ENCODE assay signal across 21 cellular contexts in genomic region chr7:2478800-2479199, GRCh38. TPM values are rescaled to one million over a fixed set of nuclear protein-coding genes. Genes with fewer than 3 reads are reported as not detected.
DNase-seq lines count a peak whose midpoint lies in the region; ATAC-seq, FAIRE-seq and TF ChIP-seq lines count a peak whose summit lies in the region.
"Had no signal": no experiment of that assay in that cellular context is flagged by ENCODE, and none has a peak within 500 bp of the region (broad histone marks: within the 10 kb centered on the region; RNA-seq: fewer than 3 reads in every experiment).

No MANE protein-coding gene starts in this region.

- H3K27ac ChIP-seq in breast epithelium: peak overlapping the region; percentile 66 to 80
- no peak overlapping the region for H3K27ac ChIP-seq in mammary epithelial cell (ENCODE audit: insufficient read depth, low read depth, low read length)
- no peak overlapping the region for H3K27ac ChIP-seq in K562 (ENCODE audit: extremely low read depth, low read depth, low read length)
- H3K27ac ChIP-seq in mesenchymal stem cell (ENCODE audit: low read length, poor library complexity, severe bottlenecking): no peak overlapping the region
- H3K27ac ChIP-seq in subcutaneous abdominal adipose tissue (ENCODE audit: low read depth, low read length): peak overlapping the region; percentile 16

- no peaks in the 10 kb centered on the region for H3K79me2 ChIP-seq in mammary epithelial cell (ENCODE audit: insufficient read depth, low read length)
- no peaks in the 10 kb centered on the region for H3K79me2 ChIP-seq in K562 (ENCODE audit: control insufficient read depth, insufficient read depth, low read length)

- H2BK15ac ChIP-seq in mesenchymal stem cell (ENCODE audit: low read depth, poor library complexity, severe bottlenecking): no peak overlapping the region

- H3K4me1 ChIP-seq in breast epithelium (peaks cover 15 to 19% of the 10 kb centered on the region in 2 donors), mammary epithelial cell (ENCODE audit: insufficient read depth, low read length) (peaks cover 16% of the 10 kb centered on the region), K562 (replicated peaks in 1 of 2; ENCODE audit: control insufficient read depth in 2 of 2, insufficient read depth in 2 of 2, low read length in 2 of 2) (peaks cover 0 to 53% of the 10 kb centered on the region in 2 experiments; a peak in 3 of 5 replicates), mesenchymal stem cell (ENCODE audit: control insufficient read depth, insufficient read depth, low read depth, low read length) (peaks cover 40% of the 10 kb centered on the region), subcutaneous abdominal adipose tissue (ENCODE audit: control insufficient read depth in 5 of 5, insufficient read depth in 5 of 5, low read length in 5 of 5) (peaks cover 9 to 42% (median 34%) of the 10 kb centered on the region in 5 donors)

- no peak overlapping the region for H2AK5ac ChIP-seq in mesenchymal stem cell (ENCODE audit: low read length, severe bottlenecking)

- peaks cover 4% of the 10 kb centered on the region for H3K79me1 ChIP-seq in mesenchymal stem cell (replicated peaks; ENCODE audit: low read length, poor library complexity, severe bottlenecking)

- H3K4me3 Mint-ChIP-seq in stimulated activated naive CD8-positive, alpha-beta T cell treated with anti-CD3 and anti-CD28 coated beads, Interleukin-15, amount 100 ng/mL, for 72 hours: no peak overlapping the region
- no peak overlapping the region for H3K4me3 Mint-ChIP-seq in activated CD4-positive, alpha-beta T cell treated with anti-CD3 and anti-CD28 coated beads, Interleukin-2, amount 10 ng/mL, durations not matched to agents 7 days and 5 days
- H3K4me3 Mint-ChIP-seq: nephron progenitor cell had no signal

- intact Hi-C loops in breast epithelium (cut with DNase I; ENCODE audit: low total_unique reads): loop anchor here (10.0 kb wide), 1 partner anchor 206 kb away; the partner anchor contains the start of gene AMZ1
- intact Hi-C loops in mammary epithelial cell (cut with micrococcal nuclease): loop anchor here (2.0 kb wide), 1 partner anchor 44 kb away; no protein-coding TSS in a partner anchor
- intact Hi-C loops in K562 (cut with micrococcal nuclease): loop anchor here (5.0 to 10.0 kb wide), 2 partner anchors 89 to 186 kb away; no protein-coding TSS in a partner anchor

- no peak for TF ChIP-seq POLR2A in breast epithelium (IDR thresholded peaks at IDR 0.05)
- TF ChIP-seq POLR2A in K562 (conservative IDR thresholded peaks at IDR 0.05): no peak

- no peaks in the 10 kb centered on the region for H4K20me1 ChIP-seq in mammary epithelial cell (ENCODE audit: insufficient read depth, low read length)
- H4K20me1 ChIP-seq in K562 (replicated peaks; ENCODE audit: control insufficient read depth, insufficient read depth, low read length): peaks cover 23% of the 10 kb centered on the region

- H3K9me1 ChIP-seq in K562 (ENCODE audit: control insufficient read depth, insufficient read depth, low read length): no peaks in the 10 kb centered on the region

- CTCF ChIA-PET in mammary epithelial cell (lab: Charles Lee; ENCODE audit: low non-redundant PET) (no interaction called here), K562 (lab: Yijun Ruan, JAX; ENCODE audit: low intra/inter-chr PET ratio) (no interaction called here)
- CTCF ChIA-PET in activated CD4-positive, alpha-beta T cell treated with anti-CD3 and anti-CD28 coated beads, Interleukin-2, amount 10 ng/mL, durations not matched to agents 7 days and 5 days (lab: Charles Lee): interaction anchor here (0.8 to 2.3 kb wide), 6 partner anchors 10 to 33 kb away, joined by 3 to 9 read pairs (median 4); no protein-coding TSS in a partner anchor

- peaks cover 22% of the 10 kb centered on the region for H3K4me1 Mint-ChIP-seq in stimulated activated naive CD8-positive, alpha-beta T cell treated with anti-CD3 and anti-CD28 coated beads, Interleukin-15, amount 100 ng/mL, for 72 hours
- H3K4me1 Mint-ChIP-seq in activated CD4-positive, alpha-beta T cell treated with anti-CD3 and anti-CD28 coated beads, Interleukin-2, amount 10 ng/mL, durations not matched to agents 7 days and 5 days: peaks cover 11% of the 10 kb centered on the region

- H3K36me3 Mint-ChIP-seq in activated CD4-positive, alpha-beta T cell treated with anti-CD3 and anti-CD28 coated beads, Interleukin-2, amount 10 ng/mL, durations not matched to agents 7 days and 5 days (ENCODE audit: low read depth): peaks cover 2% of the 10 kb centered on the region

- no peak overlapping the region for H3K9ac ChIP-seq in mammary epithelial cell (ENCODE audit: insufficient read depth, low read length)
- peak overlapping the region in 1 of 2 experiments; percentile 68; a peak in 1 of 4 replicates for H3K9ac ChIP-seq in K562 (ENCODE audit: insufficient read depth in 1 of 2, low read depth in 2 of 2, low read length in 2 of 2)
- peak overlapping the region; percentile 61 for H3K9ac ChIP-seq in mesenchymal stem cell (ENCODE audit: low read length)
- peak overlapping the region in 3 of 5 donors; percentile 10 to 66 (median 42) for H3K9ac ChIP-seq in subcutaneous abdominal adipose tissue (ENCODE audit: low read length in 5 of 5)
- H3K9ac ChIP-seq: SK-N-SH had no signal

- no peak for TF ChIP-seq EP300 in K562 (IDR thresholded peaks at IDR 0.05; ENCODE audit: low read length)

- H2BK120ac ChIP-seq in mesenchymal stem cell (ENCODE audit: low read depth, low read length): no peak overlapping the region

- DNase-seq in breast epithelium (ENCODE audit: low spot score in 2 of 2): no peak
- DNase-seq in mammary epithelial cell: no peak
- no peak for DNase-seq in K562 (ENCODE audit: extremely low read depth in 1 of 4, low spot score in 3 of 4)
- DNase-seq in mesenchymal stem cell: no peak
- DNase-seq in stimulated activated CD4-positive, alpha-beta T cell treated with anti-CD3 and anti-CD28 coated beads, Interleukin-4, amount 100 ng/mL, for 4 hours: no peak
- no peak for DNase-seq in stimulated activated naive CD8-positive, alpha-beta T cell treated with anti-CD3 and anti-CD28 coated beads, Interleukin-15, amount 100 ng/mL, for 72 hours
- DNase-seq in activated CD4-positive, alpha-beta T cell treated with anti-CD3 and anti-CD28 coated beads, Interleukin-2, amount 10 ng/mL, durations not matched to agents 7 days and 5 days: no peak
- DNase-seq: activated CD8-positive, alpha-beta memory T cell treated with anti-CD3 and anti-CD28 coated beads, Interleukin-2, amount 50 U/mL, for 4 hours; activated naive CD4-positive, alpha-beta T cell treated with Interleukin-2 at 50 U/mL for 16 hours; dermis blood vessel endothelial cell; MM.1S; NCI-H2081; NCI-H524 treated with DMSO at 0.1 percent for 48 hours; nephron progenitor cell; SK-N-SH had no signal

- in situ Hi-C loops in mammary epithelial cell (cut with MboI; ENCODE audit: low sequenced_read_pairs in 2 of 2): no loop called here
- in situ Hi-C loops in K562 (cut with MboI): no loop called here

- H2BK5ac ChIP-seq in mesenchymal stem cell (ENCODE audit: low read depth, low read length, poor library complexity, severe bottlenecking): no peak overlapping the region

- H3K4me2 ChIP-seq in mammary epithelial cell (ENCODE audit: insufficient read depth, low read depth, low read length) (no peak overlapping the region), K562 (ENCODE audit: insufficient read depth, low read length) (no peak overlapping the region), mesenchymal stem cell (ENCODE audit: low read length, poor library complexity, severe bottlenecking) (no peak overlapping the region)
- H3K4me2 ChIP-seq: SK-N-SH had no signal

- no peak overlapping the region for H4K8ac ChIP-seq in mesenchymal stem cell (ENCODE audit: low read length)

- dilution Hi-C loops in mammary epithelial cell (cut with HindIII; ENCODE audit: low sequenced_read_pairs): no loop called here

- no peak overlapping the region for H3K18ac ChIP-seq in mesenchymal stem cell (ENCODE audit: low read depth in 1 of 2, low read length in 2 of 2)

- H3K36me3 ChIP-seq in breast epithelium (no peaks in the 10 kb centered on the region), mammary epithelial cell (ENCODE audit: insufficient read depth, low read length) (no peaks in the 10 kb centered on the region), K562 (ENCODE audit: control insufficient read depth, insufficient read depth, low read length) (no peaks in the 10 kb centered on the region), mesenchymal stem cell (ENCODE audit: control insufficient read depth in 1 of 2, insufficient read depth in 2 of 2, low read depth in 1 of 2, low read length in 2 of 2) (no peaks in the 10 kb centered on the region), subcutaneous abdominal adipose tissue (ENCODE audit: control insufficient read depth in 5 of 5, insufficient read depth in 5 of 5, low read length in 5 of 5) (no peaks in the 10 kb centered on the region)

- BruUV-seq in mammary epithelial cell (replicated peaks; lab: Mats Ljungman, UMichigan) (no TSS peak), K562 (replicated peaks; lab: Mats Ljungman, UMichigan) (no TSS peak)

- 36% methylated on average over 15 of the region's 19 CpGs for WGBS in mammary epithelial cell (ENCODE audit: low coverage, missing lambda C conversion rate)
- 19% methylated on average over 18 of the region's 19 CpGs for WGBS in K562 (ENCODE audit: insufficient coverage, low coverage, missing lambda C conversion rate)
- 90% methylated on average over 19 of the region's 19 CpGs for WGBS in mesenchymal stem cell

- no peak overlapping the region for H3K27ac Mint-ChIP-seq in stimulated activated naive CD8-positive, alpha-beta T cell treated with anti-CD3 and anti-CD28 coated beads, Interleukin-15, amount 100 ng/mL, for 72 hours
- no peak overlapping the region for H3K27ac Mint-ChIP-seq in activated CD4-positive, alpha-beta T cell treated with anti-CD3 and anti-CD28 coated beads, Interleukin-2, amount 10 ng/mL, durations not matched to agents 7 days and 5 days
- H3K27ac Mint-ChIP-seq: nephron progenitor cell had no signal

- H3K9me3 Mint-ChIP-seq in stimulated activated naive CD8-positive, alpha-beta T cell treated with anti-CD3 and anti-CD28 coated beads, Interleukin-15, amount 100 ng/mL, for 72 hours: peaks cover 7 to 9% of the 10 kb centered on the region in 2 donors
- H3K9me3 Mint-ChIP-seq in activated CD4-positive, alpha-beta T cell treated with anti-CD3 and anti-CD28 coated beads, Interleukin-2, amount 10 ng/mL, durations not matched to agents 7 days and 5 days: peaks cover 7% of the 10 kb centered on the region

- H3K4me3 ChIP-seq in breast epithelium: peak overlapping the region; percentile 7 to 61 (median 34)
- H3K4me3 ChIP-seq in mammary epithelial cell (replicated peaks in 1 of 3; ENCODE audit: insufficient read depth in 1 of 3, low read depth in 2 of 3, low read length in 3 of 3): no peak overlapping the region
- no peak overlapping the region for H3K4me3 ChIP-seq in K562
- H3K4me3 ChIP-seq in mesenchymal stem cell (ENCODE audit: insufficient read depth in 1 of 2, low read depth in 1 of 2, low read length in 2 of 2): no peak overlapping the region
- peak overlapping the region in 4 of 5 donors; percentile 17 to 47 (median 36) for H3K4me3 ChIP-seq in subcutaneous abdominal adipose tissue (ENCODE audit: low read depth in 1 of 5, low read length in 5 of 5)
- H3K4me3 ChIP-seq: lung had no signal

- no peak overlapping the region for H2BK12ac ChIP-seq in mesenchymal stem cell (ENCODE audit: low read length in 2 of 2)

- no peak overlapping the region for H4K91ac ChIP-seq in mesenchymal stem cell (ENCODE audit: low read length)

- ATAC-seq in K562: no peak
- no peak for ATAC-seq in stimulated activated naive CD8-positive, alpha-beta T cell treated with anti-CD3 and anti-CD28 coated beads, Interleukin-15, amount 100 ng/mL, for 72 hours

- H3K23ac ChIP-seq in mesenchymal stem cell (ENCODE audit: low read length in 2 of 2): no peak overlapping the region

- no peaks in the 10 kb centered on the region for H3K27me3 Mint-ChIP-seq in stimulated activated naive CD8-positive, alpha-beta T cell treated with anti-CD3 and anti-CD28 coated beads, Interleukin-15, amount 100 ng/mL, for 72 hours
- H3K27me3 Mint-ChIP-seq in activated CD4-positive, alpha-beta T cell treated with anti-CD3 and anti-CD28 coated beads, Interleukin-2, amount 10 ng/mL, durations not matched to agents 7 days and 5 days: no peaks in the 10 kb centered on the region

- H2AFZ ChIP-seq in mammary epithelial cell (ENCODE audit: low read depth, low read length): no peak overlapping the region
- H2AFZ ChIP-seq in K562 (ENCODE audit: low read depth, low read length): no peak overlapping the region
- no peak overlapping the region for H2AFZ ChIP-seq in mesenchymal stem cell (ENCODE audit: low read depth, low read length)

- no peak for FAIRE-seq in K562 (lab: Jason Lieb, UNC)
- FAIRE-seq: astrocyte had no signal

- TF ChIP-seq CTCF in breast epithelium (IDR thresholded peaks at IDR 0.05): no peak
- TF ChIP-seq CTCF in mammary epithelial cell (conservative IDR thresholded peaks at IDR 0.05 in 1 of 2, IDR thresholded peaks at IDR 0.05 in 1 of 2; ENCODE audit: extremely low read depth in 1 of 2, insufficient read depth in 1 of 2, low read depth in 1 of 2, low read length in 2 of 2): no peak
- TF ChIP-seq CTCF in K562 (IDR thresholded peaks at IDR 0.05 in 2 of 3, conservative IDR thresholded peaks at IDR 0.05 in 1 of 3; ENCODE audit: insufficient read depth in 2 of 3, low read depth in 1 of 3, low read length in 3 of 3): no peak

- TF ChIP-seq RAD21 in K562 (CRISPR knock-in tag; conservative IDR thresholded peaks at IDR 0.05 in 1 of 2, IDR thresholded peaks at IDR 0.05 in 1 of 2): no peak

- POLR2A ChIA-PET in K562 (lab: Yijun Ruan, JAX): interaction anchor here (1.1 kb wide), 1 partner anchor 14 kb away, joined by 3 read pairs; no protein-coding TSS in a partner anchor
- POLR2A ChIA-PET in activated CD4-positive, alpha-beta T cell treated with anti-CD3 and anti-CD28 coated beads, Interleukin-2, amount 10 ng/mL, durations not matched to agents 7 days and 5 days (lab: Charles Lee): no interaction called here

- no peak overlapping the region for H3K4ac ChIP-seq in mesenchymal stem cell (ENCODE audit: low read depth in 1 of 2, low read length in 2 of 2)

- no peak overlapping the region for H3K14ac ChIP-seq in mesenchymal stem cell (ENCODE audit: low read length in 2 of 2)

- H3K9me3 ChIP-seq in breast epithelium: peaks cover 7 to 9% of the 10 kb centered on the region in 2 donors
- no peaks in the 10 kb centered on the region for H3K9me3 ChIP-seq in mammary epithelial cell (replicated peaks; ENCODE audit: insufficient read depth, low read length)
- peaks cover 4% of the 10 kb centered on the region; the same call in 1 of the 2 replicates for H3K9me3 ChIP-seq in K562 (replicated peaks; ENCODE audit: control insufficient read depth, insufficient read depth, low read depth, low read length)
- peaks cover 9% of the 10 kb centered on the region for H3K9me3 ChIP-seq in mesenchymal stem cell (ENCODE audit: control insufficient read depth, low read length)
- H3K9me3 ChIP-seq in subcutaneous abdominal adipose tissue (ENCODE audit: control insufficient read depth in 5 of 5, low read length in 5 of 5): peaks cover 0 to 9% (median 7%) of the 10 kb centered on the region in 5 donors
- H3K9me3 ChIP-seq: SK-N-SH had no signal

- H3K27me3 ChIP-seq in breast epithelium (no peaks in the 10 kb centered on the region), mammary epithelial cell (ENCODE audit: insufficient read depth, low read length) (no peaks in the 10 kb centered on the region), K562 (ENCODE audit: control insufficient read depth in 2 of 2, insufficient read depth in 2 of 2, low read length in 2 of 2) (peaks cover 15 to 38% of the 10 kb centered on the region in 2 experiments; a peak in 4 of 5 replicates), mesenchymal stem cell (ENCODE audit: control insufficient read depth in 1 of 2, insufficient read depth in 1 of 2, low read length in 2 of 2) (peaks cover 13 to 43% of the 10 kb centered on the region in 2 experiments), subcutaneous abdominal adipose tissue (ENCODE audit: control insufficient read depth in 5 of 5, insufficient read depth in 4 of 5, low read length in 5 of 5) (peaks cover 0 to 3% (median 0%) of the 10 kb centered on the region in 5 donors)

RNA-seq across cellular contexts. Expression of gene GRIFIN, which starts 2.6 kb away (rescaled TPM):
- total RNA-seq in breast epithelium: not detected
- total RNA-seq in mammary epithelial cell: not detected
- polyA plus RNA-seq in mammary epithelial cell: not detected
- polyA minus RNA-seq in mammary epithelial cell: not detected
- not detected in 2 replicates for total RNA-seq in K562 (2011; cell fraction: chromatin; rRNA removed; ENCODE audit: low replicate concordance)
- not detected in 2 replicates for total RNA-seq in K562 (2011; cell fraction: nucleolus; rRNA removed)
- total RNA-seq in K562 (2011; cell fraction: nucleoplasm; rRNA removed): not detected in 2 replicates
- total RNA-seq in K562 (2014; rRNA removed): not detected in 2 replicates
- total RNA-seq in K562 (2014; rRNA removed; fragmentation: Illumina TruSeq; extraction: Trizol): not detected in 2 replicates
- total RNA-seq in K562 (2015; rRNA removed; fragmentation: Illumina TruSeq; extraction: Trizol): not detected in 2 replicates
- not detected in 2 replicates for total RNA-seq in K562 (2021)
- polyA plus RNA-seq in K562 (2011; rRNA removed): not detected in 2 replicates
- polyA plus RNA-seq in K562 (2011; cell fraction: cytosol; rRNA removed): not detected in 2 replicates
- not detected in 2 replicates for polyA plus RNA-seq in K562 (2011; cell fraction: nucleus; rRNA removed)
- not detected in 2 replicates for polyA plus RNA-seq in K562 (2012)
- polyA plus RNA-seq in K562 (2014; fragmentation: Illumina TruSeq; extraction: Trizol): not detected in 2 replicates
- not detected for polyA plus RNA-seq in K562 (2014; fragmentation: Nextera tagmentation; extraction: Ambion mirVana)
- polyA plus RNA-seq in K562 (2014; rRNA removed): not detected in 2 replicates
- not detected in 2 replicates for polyA minus RNA-seq in K562 (2011; rRNA and poly(A)+ RNA removed)
- polyA minus RNA-seq in K562 (2011; cell fraction: cytosol; rRNA and poly(A)+ RNA removed): not detected in 2 replicates
- not detected in 2 replicates for polyA minus RNA-seq in K562 (2011; cell fraction: nucleus; rRNA and poly(A)+ RNA removed)
- not detected for polyA plus RNA-seq in mesenchymal stem cell (2013, experiment 1 of 2)
- polyA plus RNA-seq in mesenchymal stem cell (2013, experiment 2 of 2): not detected
- not detected for total RNA-seq in activated CD4-positive, alpha-beta T cell treated with anti-CD3 and anti-CD28 coated beads, Interleukin-2, amount 10 ng/mL, durations not matched to agents 7 days and 5 days
- total RNA-seq: astrocyte, dermis blood vessel endothelial cell, lung, renal cortical epithelial cell had no signal
- polyA plus RNA-seq: AG04450, esophagus, lung, SK-N-SH had no signal

RNA-seq across cellular contexts. Expression of gene LFNG, which starts 40.8 kb away (rescaled TPM):
- total RNA-seq in breast epithelium (10 to 100 TPM in 1 of 3 donors, 1 to 10 TPM in 2; 5.0 to 16.4 (median 9.1) TPM), mammary epithelial cell (100 to 1,000 TPM in 1 of 2 donors, 10 to 100 TPM in 1; 29.7 to 105 TPM), K562 (2014; rRNA removed) (0.49 and 0.73 TPM in 2 replicates), K562 (2014; rRNA removed; fragmentation: Illumina TruSeq; extraction: Trizol) (0.18 and 0.22 TPM in 2 replicates), K562 (2015; rRNA removed; fragmentation: Illumina TruSeq; extraction: Trizol) (0.25 and 0.30 TPM in 2 replicates), K562 (2021) (0.81 and 0.89 TPM in 2 replicates)
- polyA plus RNA-seq in mammary epithelial cell (35.5 TPM), K562 (2011; rRNA removed) (0.86 and 1.2 TPM in 2 replicates), K562 (2014; fragmentation: Illumina TruSeq; extraction: Trizol) (0.24 and 0.39 TPM in 2 replicates), K562 (2014; fragmentation: Nextera tagmentation; extraction: Ambion mirVana) (under 1 TPM in 1 of 2 experiments, not detected in 1; 0.03 TPM), K562 (2014; rRNA removed) (0.25 and 0.28 TPM in 2 replicates)
- polyA minus RNA-seq in mammary epithelial cell: 15.9 TPM
- total RNA-seq in K562 (2011; cell fraction: chromatin; rRNA removed; ENCODE audit: low replicate concordance): 0.76 and 4.3 TPM in 2 replicates
- 3.6 and 4.7 TPM in 2 replicates for total RNA-seq in K562 (2011; cell fraction: nucleolus; rRNA removed)
- 2.0 and 2.1 TPM in 2 replicates for total RNA-seq in K562 (2011; cell fraction: nucleoplasm; rRNA removed)
- 1.4 and 2.5 TPM in 2 replicates for polyA plus RNA-seq in K562 (2011; cell fraction: cytosol; rRNA removed)
- polyA plus RNA-seq in K562 (2011; cell fraction: nucleus; rRNA removed): 4.7 and 6.5 TPM in 2 replicates
- polyA plus RNA-seq in K562 (2012): 0.43 and 0.47 TPM in 2 replicates
- 0.45 and 0.49 TPM in 2 replicates for polyA minus RNA-seq in K562 (2011; rRNA and poly(A)+ RNA removed)
- polyA minus RNA-seq in K562 (2011; cell fraction: cytosol; rRNA and poly(A)+ RNA removed): 0.91 and 1.0 TPM in 2 replicates
- 3.6 and 3.8 TPM in 2 replicates for polyA minus RNA-seq in K562 (2011; cell fraction: nucleus; rRNA and poly(A)+ RNA removed)
- polyA plus RNA-seq in mesenchymal stem cell (2013, experiment 1 of 2): 0.22 TPM
- polyA plus RNA-seq in mesenchymal stem cell (2013, experiment 2 of 2): 0.21 TPM
- total RNA-seq in activated CD4-positive, alpha-beta T cell treated with anti-CD3 and anti-CD28 coated beads, Interleukin-2, amount 10 ng/mL, durations not matched to agents 7 days and 5 days: 100 to 1,000 TPM in 1 of 2 experiments, 10 to 100 TPM in 1; 93.3 to 109 TPM

Comparison
In these comparisons a context has a peak if more than half of its experiments do, and no peak if none do; other contexts are left out.
1. H3K27ac ChIP-seq: peak in breast epithelium (2 of 2) and subcutaneous abdominal adipose tissue (single experiment); none in mammary epithelial cell (single experiment), K562 (single experiment) and mesenchymal stem cell (single experiment).
2. H3K4me3 ChIP-seq: peak in breast epithelium (3 of 3) and subcutaneous abdominal adipose tissue (4 of 5); none in mammary epithelial cell (0 of 3), K562 (single experiment) and mesenchymal stem cell (0 of 2).